ENCODE assay signal across 1 cellular context in the genomic region with DNA sequence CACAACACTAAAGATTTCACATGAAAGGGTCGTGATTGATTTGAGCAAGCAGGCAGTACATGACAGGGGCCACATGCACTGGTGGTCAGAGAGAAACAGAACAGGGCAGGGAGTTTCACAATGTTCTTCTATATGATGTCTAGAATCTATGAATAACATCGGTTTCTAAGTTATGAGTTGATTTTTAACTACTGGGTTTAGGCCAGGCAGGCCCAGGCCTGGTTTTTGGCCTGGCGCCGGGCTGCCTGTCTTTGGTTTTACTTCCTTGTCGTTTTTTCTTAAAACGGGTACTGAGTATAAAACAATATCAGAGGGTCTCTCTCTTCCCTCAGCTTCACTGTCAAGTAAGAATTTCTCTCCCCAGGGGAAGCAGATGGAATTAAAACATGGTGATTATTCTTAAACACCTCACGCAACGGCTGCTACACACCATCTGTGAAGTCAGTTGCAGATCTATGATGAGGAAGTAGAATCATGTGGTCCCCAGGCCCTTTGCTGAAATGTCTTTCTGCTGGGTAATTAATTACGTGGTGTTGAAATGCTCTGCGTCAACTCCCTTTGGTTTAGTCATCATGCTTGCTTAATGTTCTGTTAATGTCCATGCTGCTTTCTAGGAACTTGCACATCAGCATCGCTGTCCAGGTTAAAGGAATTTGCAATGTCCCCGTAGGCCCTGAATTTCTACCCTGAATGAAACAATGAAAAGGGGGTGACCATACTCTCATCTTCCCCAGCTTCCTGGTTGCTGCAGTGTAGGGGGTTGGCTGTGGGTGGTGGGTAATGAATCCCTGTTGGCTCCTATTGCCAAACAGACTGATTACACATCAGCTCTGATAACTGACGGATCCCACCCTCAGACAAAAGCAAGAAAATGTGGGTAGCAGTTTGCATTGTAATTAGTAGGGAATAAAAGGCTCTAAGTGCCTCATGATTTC.
A peak's percentile ranks its signal among the peaks of the same experiment; 100 is the strongest.
TF ChIP-seq lines count a peak whose summit lies in the region.

No MANE protein-coding gene starts in this region.

TF ChIP-seq in GM12878, 131 proteins besides CTCF, POLR2A, EP300 and RAD21 (continued from another document and continues in another):
- TF ChIP-seq ZNF207 (IDR thresholded peaks at IDR 0.05; ENCODE audit: borderline replicate concordance): no peak
- TF ChIP-seq RFX5 (IDR thresholded peaks at IDR 0.05; ENCODE audit: low read depth, low read length): no peak
- no peak for TF ChIP-seq KDM1A (IDR thresholded peaks at IDR 0.05; ENCODE audit: borderline replicate concordance)
- no peak for TF ChIP-seq PML (IDR thresholded peaks at IDR 0.05; ENCODE audit: low read length)
- TF ChIP-seq ZNF384 (IDR thresholded peaks at IDR 0.05; ENCODE audit: borderline replicate concordance, low read depth, low read length): no peak
- TF ChIP-seq, protein P1, sequence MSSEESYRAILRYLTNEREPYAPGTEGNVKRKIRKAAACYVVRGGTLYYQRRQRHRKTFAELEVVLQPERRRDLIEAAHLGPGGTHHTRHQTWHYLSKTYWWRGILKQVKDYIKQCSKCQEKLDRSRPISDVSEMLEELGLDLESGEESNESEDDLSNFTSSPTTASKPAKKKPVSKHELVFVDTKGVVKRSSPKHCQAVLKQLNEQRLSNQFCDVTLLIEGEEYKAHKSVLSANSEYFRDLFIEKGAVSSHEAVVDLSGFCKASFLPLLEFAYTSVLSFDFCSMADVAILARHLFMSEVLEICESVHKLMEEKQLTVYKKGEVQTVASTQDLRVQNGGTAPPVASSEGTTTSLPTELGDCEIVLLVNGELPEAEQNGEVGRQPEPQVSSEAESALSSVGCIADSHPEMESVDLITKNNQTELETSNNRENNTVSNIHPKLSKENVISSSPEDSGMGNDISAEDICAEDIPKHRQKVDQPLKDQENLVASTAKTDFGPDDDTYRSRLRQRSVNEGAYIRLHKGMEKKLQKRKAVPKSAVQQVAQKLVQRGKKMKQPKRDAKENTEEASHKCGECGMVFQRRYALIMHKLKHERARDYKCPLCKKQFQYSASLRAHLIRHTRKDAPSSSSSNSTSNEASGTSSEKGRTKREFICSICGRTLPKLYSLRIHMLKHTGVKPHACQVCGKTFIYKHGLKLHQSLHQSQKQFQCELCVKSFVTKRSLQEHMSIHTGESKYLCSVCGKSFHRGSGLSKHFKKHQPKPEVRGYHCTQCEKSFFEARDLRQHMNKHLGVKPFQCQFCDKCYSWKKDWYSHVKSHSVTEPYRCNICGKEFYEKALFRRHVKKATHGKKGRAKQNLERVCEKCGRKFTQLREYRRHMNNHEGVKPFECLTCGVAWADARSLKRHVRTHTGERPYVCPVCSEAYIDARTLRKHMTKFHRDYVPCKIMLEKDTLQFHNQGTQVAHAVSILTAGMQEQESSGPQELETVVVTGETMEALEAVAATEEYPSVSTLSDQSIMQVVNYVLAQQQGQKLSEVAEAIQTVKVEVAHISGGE (CRISPR knock-in tag; IDR thresholded peaks at IDR 0.05): no peak
- TF ChIP-seq POLR2AphosphoS5 (IDR thresholded peaks at IDR 0.05; ENCODE audit: low read length): no peak
- TF ChIP-seq, protein P2, sequence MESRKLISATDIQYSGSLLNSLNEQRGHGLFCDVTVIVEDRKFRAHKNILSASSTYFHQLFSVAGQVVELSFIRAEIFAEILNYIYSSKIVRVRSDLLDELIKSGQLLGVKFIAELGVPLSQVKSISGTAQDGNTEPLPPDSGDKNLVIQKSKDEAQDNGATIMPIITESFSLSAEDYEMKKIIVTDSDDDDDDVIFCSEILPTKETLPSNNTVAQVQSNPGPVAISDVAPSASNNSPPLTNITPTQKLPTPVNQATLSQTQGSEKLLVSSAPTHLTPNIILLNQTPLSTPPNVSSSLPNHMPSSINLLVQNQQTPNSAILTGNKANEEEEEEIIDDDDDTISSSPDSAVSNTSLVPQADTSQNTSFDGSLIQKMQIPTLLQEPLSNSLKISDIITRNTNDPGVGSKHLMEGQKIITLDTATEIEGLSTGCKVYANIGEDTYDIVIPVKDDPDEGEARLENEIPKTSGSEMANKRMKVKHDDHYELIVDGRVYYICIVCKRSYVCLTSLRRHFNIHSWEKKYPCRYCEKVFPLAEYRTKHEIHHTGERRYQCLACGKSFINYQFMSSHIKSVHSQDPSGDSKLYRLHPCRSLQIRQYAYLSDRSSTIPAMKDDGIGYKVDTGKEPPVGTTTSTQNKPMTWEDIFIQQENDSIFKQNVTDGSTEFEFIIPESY (IDR thresholded peaks at IDR 0.05): no peak
- TF ChIP-seq SPI1 (IDR thresholded peaks at IDR 0.05; ENCODE audit: borderline replicate concordance, insufficient read depth, low read depth, low read length): peak; percentile 35; the same call in 1 of the 2 replicates
- TF ChIP-seq SIX5 (IDR thresholded peaks at IDR 0.05; ENCODE audit: low read depth, low read length, severe bottlenecking): no peak
- no peak for TF ChIP-seq NR2C1 (IDR thresholded peaks at IDR 0.05)
- TF ChIP-seq SMAD1 (IDR thresholded peaks at IDR 0.05; ENCODE audit: low read depth, partially characterized antibody): peak; percentile 91
- TF ChIP-seq, protein P3, sequence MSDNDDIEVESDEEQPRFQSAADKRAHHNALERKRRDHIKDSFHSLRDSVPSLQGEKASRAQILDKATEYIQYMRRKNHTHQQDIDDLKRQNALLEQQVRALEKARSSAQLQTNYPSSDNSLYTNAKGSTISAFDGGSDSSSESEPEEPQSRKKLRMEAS (IDR thresholded peaks at IDR 0.05; ENCODE audit: low read depth, low read length): no peak
- TF ChIP-seq JUND (IDR thresholded peaks at IDR 0.05; ENCODE audit: low read depth, low read length): no peak
- TF ChIP-seq MTA3 (IDR thresholded peaks at IDR 0.05; ENCODE audit: borderline replicate concordance, low read length): no peak
- TF ChIP-seq WRNIP1 (IDR thresholded peaks at IDR 0.05; ENCODE audit: borderline replicate concordance, low read depth, low read length): no peak
- TF ChIP-seq SMC3 (IDR thresholded peaks at IDR 0.05; ENCODE audit: borderline replicate concordance, low read length): no peak
- no peak for TF ChIP-seq SREBF2 (IDR thresholded peaks at IDR 0.05; ENCODE audit: low read length)
- TF ChIP-seq NBN (IDR thresholded peaks at IDR 0.05): peak; percentile 83
- TF ChIP-seq ZZZ3 (IDR thresholded peaks at IDR 0.05; ENCODE audit: control insufficient read depth, insufficient read length, low read depth): no peak
- TF ChIP-seq ZNF24 (IDR thresholded peaks at IDR 0.05): 0 out of 2 replicates have a peak, but pooled peaks have one; percentile 48
- TF ChIP-seq POU2F2 (IDR thresholded peaks at IDR 0.05; ENCODE audit: borderline replicate concordance, low read depth, low read length): no peak
- TF ChIP-seq BCL11A (IDR thresholded peaks at IDR 0.05; ENCODE audit: low read depth, low read length): 0 out of 2 replicates have a peak, but pooled peaks have one; percentile 4
- TF ChIP-seq RCOR1 (conservative IDR thresholded peaks at IDR 0.05; ENCODE audit: low read depth, low read length): 0 out of 2 replicates have a peak, but pooled peaks have one; percentile 15
- peak; percentile 86 for TF ChIP-seq RAD51 (IDR thresholded peaks at IDR 0.05)
- TF ChIP-seq, protein P4, sequence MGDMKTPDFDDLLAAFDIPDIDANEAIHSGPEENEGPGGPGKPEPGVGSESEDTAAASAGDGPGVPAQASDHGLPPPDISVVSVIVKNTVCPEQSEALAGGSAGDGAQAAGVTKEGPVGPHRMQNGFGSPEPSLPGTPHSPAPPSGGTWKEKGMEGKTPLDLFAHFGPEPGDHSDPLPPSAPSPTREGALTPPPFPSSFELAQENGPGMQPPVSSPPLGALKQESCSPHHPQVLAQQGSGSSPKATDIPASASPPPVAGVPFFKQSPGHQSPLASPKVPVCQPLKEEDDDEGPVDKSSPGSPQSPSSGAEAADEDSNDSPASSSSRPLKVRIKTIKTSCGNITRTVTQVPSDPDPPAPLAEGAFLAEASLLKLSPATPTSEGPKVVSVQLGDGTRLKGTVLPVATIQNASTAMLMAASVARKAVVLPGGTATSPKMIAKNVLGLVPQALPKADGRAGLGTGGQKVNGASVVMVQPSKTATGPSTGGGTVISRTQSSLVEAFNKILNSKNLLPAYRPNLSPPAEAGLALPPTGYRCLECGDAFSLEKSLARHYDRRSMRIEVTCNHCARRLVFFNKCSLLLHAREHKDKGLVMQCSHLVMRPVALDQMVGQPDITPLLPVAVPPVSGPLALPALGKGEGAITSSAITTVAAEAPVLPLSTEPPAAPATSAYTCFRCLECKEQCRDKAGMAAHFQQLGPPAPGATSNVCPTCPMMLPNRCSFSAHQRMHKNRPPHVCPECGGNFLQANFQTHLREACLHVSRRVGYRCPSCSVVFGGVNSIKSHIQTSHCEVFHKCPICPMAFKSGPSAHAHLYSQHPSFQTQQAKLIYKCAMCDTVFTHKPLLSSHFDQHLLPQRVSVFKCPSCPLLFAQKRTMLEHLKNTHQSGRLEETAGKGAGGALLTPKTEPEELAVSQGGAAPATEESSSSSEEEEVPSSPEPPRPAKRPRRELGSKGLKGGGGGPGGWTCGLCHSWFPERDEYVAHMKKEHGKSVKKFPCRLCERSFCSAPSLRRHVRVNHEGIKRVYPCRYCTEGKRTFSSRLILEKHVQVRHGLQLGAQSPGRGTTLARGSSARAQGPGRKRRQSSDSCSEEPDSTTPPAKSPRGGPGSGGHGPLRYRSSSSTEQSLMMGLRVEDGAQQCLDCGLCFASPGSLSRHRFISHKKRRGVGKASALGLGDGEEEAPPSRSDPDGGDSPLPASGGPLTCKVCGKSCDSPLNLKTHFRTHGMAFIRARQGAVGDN (IDR thresholded peaks at IDR 0.05): peak; percentile 98
- no peak for TF ChIP-seq NRF1 (conservative IDR thresholded peaks at IDR 0.05; ENCODE audit: low read depth, low read length)
- no peak for TF ChIP-seq HDAC2 (IDR thresholded peaks at IDR 0.05)
- no peak for TF ChIP-seq FOXM1 (IDR thresholded peaks at IDR 0.05; ENCODE audit: low read depth, low read length)
- TF ChIP-seq TAF1 (IDR thresholded peaks at IDR 0.05; ENCODE audit: borderline replicate concordance, low read depth, low read length): no peak
- TF ChIP-seq ETV6 (conservative IDR thresholded peaks at IDR 0.05 in 1 of 2, IDR thresholded peaks at IDR 0.05 in 1 of 2; ENCODE audit: borderline replicate concordance in 1 of 2, low read depth in 1 of 2): no peak
- TF ChIP-seq SRF (IDR thresholded peaks at IDR 0.05; ENCODE audit: low read depth in 2 of 2, low read length in 2 of 2): no peak
- TF ChIP-seq, protein P5, sequence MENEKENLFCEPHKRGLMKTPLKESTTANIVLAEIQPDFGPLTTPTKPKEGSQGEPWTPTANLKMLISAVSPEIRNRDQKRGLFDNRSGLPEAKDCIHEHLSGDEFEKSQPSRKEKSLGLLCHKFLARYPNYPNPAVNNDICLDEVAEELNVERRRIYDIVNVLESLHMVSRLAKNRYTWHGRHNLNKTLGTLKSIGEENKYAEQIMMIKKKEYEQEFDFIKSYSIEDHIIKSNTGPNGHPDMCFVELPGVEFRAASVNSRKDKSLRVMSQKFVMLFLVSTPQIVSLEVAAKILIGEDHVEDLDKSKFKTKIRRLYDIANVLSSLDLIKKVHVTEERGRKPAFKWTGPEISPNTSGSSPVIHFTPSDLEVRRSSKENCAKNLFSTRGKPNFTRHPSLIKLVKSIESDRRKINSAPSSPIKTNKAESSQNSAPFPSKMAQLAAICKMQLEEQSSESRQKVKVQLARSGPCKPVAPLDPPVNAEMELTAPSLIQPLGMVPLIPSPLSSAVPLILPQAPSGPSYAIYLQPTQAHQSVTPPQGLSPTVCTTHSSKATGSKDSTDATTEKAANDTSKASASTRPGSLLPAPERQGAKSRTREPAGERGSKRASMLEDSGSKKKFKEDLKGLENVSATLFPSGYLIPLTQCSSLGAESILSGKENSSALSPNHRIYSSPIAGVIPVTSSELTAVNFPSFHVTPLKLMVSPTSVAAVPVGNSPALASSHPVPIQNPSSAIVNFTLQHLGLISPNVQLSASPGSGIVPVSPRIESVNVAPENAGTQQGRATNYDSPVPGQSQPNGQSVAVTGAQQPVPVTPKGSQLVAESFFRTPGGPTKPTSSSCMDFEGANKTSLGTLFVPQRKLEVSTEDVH (IDR thresholded peaks at IDR 0.05; ENCODE audit: low read depth, partially characterized antibody): peak; percentile 23
- TF ChIP-seq, protein P6, sequence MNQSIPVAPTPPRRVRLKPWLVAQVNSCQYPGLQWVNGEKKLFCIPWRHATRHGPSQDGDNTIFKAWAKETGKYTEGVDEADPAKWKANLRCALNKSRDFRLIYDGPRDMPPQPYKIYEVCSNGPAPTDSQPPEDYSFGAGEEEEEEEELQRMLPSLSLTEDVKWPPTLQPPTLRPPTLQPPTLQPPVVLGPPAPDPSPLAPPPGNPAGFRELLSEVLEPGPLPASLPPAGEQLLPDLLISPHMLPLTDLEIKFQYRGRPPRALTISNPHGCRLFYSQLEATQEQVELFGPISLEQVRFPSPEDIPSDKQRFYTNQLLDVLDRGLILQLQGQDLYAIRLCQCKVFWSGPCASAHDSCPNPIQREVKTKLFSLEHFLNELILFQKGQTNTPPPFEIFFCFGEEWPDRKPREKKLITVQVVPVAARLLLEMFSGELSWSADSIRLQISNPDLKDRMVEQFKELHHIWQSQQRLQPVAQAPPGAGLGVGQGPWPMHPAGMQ (IDR thresholded peaks at IDR 0.05; ENCODE audit: borderline replicate concordance): no peak
- TF ChIP-seq MTA2 (IDR thresholded peaks at IDR 0.05; ENCODE audit: low read depth): peak; percentile 91
- no peak for TF ChIP-seq ZSCAN29 (IDR thresholded peaks at IDR 0.05)
- no peak for TF ChIP-seq ZNF622 (IDR thresholded peaks at IDR 0.05)
- TF ChIP-seq CBFB (IDR thresholded peaks at IDR 0.05; ENCODE audit: low read depth): no peak
- TF ChIP-seq SUZ12 (IDR thresholded peaks at IDR 0.05; ENCODE audit: unreplicated experiment): no peak
- TF ChIP-seq IKZF1 (conservative IDR thresholded peaks at IDR 0.05): peak; percentile 75
- TF ChIP-seq, protein P7, sequence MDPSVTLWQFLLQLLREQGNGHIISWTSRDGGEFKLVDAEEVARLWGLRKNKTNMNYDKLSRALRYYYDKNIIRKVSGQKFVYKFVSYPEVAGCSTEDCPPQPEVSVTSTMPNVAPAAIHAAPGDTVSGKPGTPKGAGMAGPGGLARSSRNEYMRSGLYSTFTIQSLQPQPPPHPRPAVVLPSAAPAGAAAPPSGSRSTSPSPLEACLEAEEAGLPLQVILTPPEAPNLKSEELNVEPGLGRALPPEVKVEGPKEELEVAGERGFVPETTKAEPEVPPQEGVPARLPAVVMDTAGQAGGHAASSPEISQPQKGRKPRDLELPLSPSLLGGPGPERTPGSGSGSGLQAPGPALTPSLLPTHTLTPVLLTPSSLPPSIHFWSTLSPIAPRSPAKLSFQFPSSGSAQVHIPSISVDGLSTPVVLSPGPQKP (IDR thresholded peaks at IDR 0.05; ENCODE audit: low read depth, low read length): no peak
- TF ChIP-seq, protein P8, sequence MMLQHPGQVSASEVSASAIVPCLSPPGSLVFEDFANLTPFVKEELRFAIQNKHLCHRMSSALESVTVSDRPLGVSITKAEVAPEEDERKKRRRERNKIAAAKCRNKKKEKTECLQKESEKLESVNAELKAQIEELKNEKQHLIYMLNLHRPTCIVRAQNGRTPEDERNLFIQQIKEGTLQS (IDR thresholded peaks at IDR 0.05; ENCODE audit: borderline replicate concordance, extremely low read depth, low read depth, low read length): no peak
